24 cellular contexts compared by ENCODE assay signal in the genomic region with DNA sequence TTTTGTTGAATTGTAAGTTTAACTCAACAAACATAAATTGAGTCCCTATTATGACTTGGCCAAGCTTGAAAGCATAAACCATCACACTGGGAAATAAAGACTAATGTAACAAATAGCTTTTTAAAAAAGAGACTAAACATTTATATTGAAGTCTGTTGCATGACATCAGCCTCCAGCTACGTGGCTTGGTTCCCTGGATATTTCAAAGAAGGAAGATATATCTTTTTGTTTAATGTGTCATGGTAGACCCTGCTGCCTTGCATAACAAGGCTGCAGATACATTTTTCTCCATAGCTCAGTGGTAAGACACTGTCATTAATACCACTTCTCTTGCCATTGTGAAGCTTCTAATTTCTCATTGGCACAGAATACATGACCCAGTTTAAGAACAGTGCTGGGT. TPM values are rescaled to one million over a fixed set of nuclear protein-coding genes. Genes with fewer than 3 reads are reported as not detected.
DNase-seq lines count a peak whose midpoint lies in the region; ATAC-seq, FAIRE-seq and TF ChIP-seq lines count a peak whose summit lies in the region.
"Had no signal": no experiment of that assay in that cellular context is flagged by ENCODE, and none has a peak within 500 bp of the region (broad histone marks: within the 10 kb centered on the region; RNA-seq: fewer than 3 reads in every experiment).

No MANE protein-coding gene starts in this region.

- POLR2A ChIA-PET in CD8-positive, alpha-beta T cell (lab: Charles Lee): interaction anchor here (1.7 kb wide), 1 partner anchor 14 kb away, joined by 4 read pairs; the partner anchor contains the start of gene RCN2

- DNase-seq in CD8-positive, alpha-beta T cell: no peak
- DNase-seq in astrocyte (ENCODE audit: low read depth): peak; percentile 41
- DNase-seq in memory B cell (ENCODE audit: low spot score in 2 of 2): no peak
- DNase-seq in stimulated activated naive B cell treated with anti-CD40 and anti-IgM and Interleukin-4, amounts not matched to agents 10 μg/mL and 1 μg/mL and 100 μg/mL, for 72 hours: no peak
- DNase-seq in posterior cingulate gyrus: no peak
- no peak for DNase-seq in activated T-cell treated with anti-CD3 and anti-CD28 coated beads, Interleukin-2, amount 50 U/mL, for 4 hours
- DNase-seq: ACHN, Caco-2, GOT3, HCEC 1CT, NCI-H1105, NCI-H146, NCI-H2029 treated with DMSO at 0.1 percent for 48 hours, NCI-H2171 treated with DMSO at 0.1 percent for 48 hours, NCI-H524 treated with DMSO at 0.1 percent for 48 hours, NCI-H82, SIG-M5, SK-N-SH had no signal

- H3K4me1 ChIP-seq in CD8-positive, alpha-beta T cell (ENCODE audit: insufficient read depth, low read length): no peaks in the 10 kb centered on the region
- H3K4me1 ChIP-seq in astrocyte (ENCODE audit: insufficient read depth, low read length): no peaks in the 10 kb centered on the region
- H3K4me1 ChIP-seq: Caco-2 had no signal

- ATAC-seq in CD8-positive, alpha-beta T cell: no peak
- no peak for ATAC-seq in memory B cell (ENCODE audit: low read depth)
- no peak for ATAC-seq in stimulated activated naive B cell treated with anti-CD40 and anti-IgM and Interleukin-4, amounts not matched to agents 10 μg/mL and 1 μg/mL and 100 μg/mL, for 72 hours (replicated peaks)
- no peak for ATAC-seq in GM21367 (IDR thresholded peaks at IDR 0.05; ENCODE audit: unreplicated experiment)
- ATAC-seq in activated T-cell treated with anti-CD3 and anti-CD28 coated beads, Interleukin-2, amount 50 U/mL, for 4 hours: no peak
- ATAC-seq: Panc1 had no signal

- no peak overlapping the region for H3K9ac ChIP-seq in astrocyte (ENCODE audit: low read length)
- H3K9ac ChIP-seq: SK-N-SH had no signal

- FAIRE-seq in astrocyte (lab: Jason Lieb, UNC): no peak
- FAIRE-seq: GM12891, HTR-8/SVneo had no signal

- intact Hi-C loops in CD8-positive, alpha-beta T cell (cut with DNase I, micrococcal nuclease): no loop called here
- intact Hi-C loops in posterior cingulate gyrus (cut with DNase I): no loop called here

- H3K4me2 ChIP-seq in astrocyte (ENCODE audit: low read length): no peak overlapping the region
- H3K4me2 ChIP-seq: SK-N-SH had no signal

- H3K27ac Mint-ChIP-seq in CD8-positive, alpha-beta T cell: peak overlapping the region; percentile 11
- no peak overlapping the region for H3K27ac Mint-ChIP-seq in astrocyte (ENCODE audit: unreplicated experiment)
- peak overlapping the region; percentile 48 for H3K27ac Mint-ChIP-seq in memory B cell
- H3K27ac Mint-ChIP-seq in stimulated activated naive B cell treated with anti-CD40 and anti-IgM and Interleukin-4, amounts not matched to agents 10 μg/mL and 1 μg/mL and 100 μg/mL, for 72 hours: peak overlapping the region; percentile 31
- H3K27ac Mint-ChIP-seq: CD14-positive monocyte had no signal

- no peaks in the 10 kb centered on the region for H3K79me2 ChIP-seq in astrocyte (ENCODE audit: insufficient read depth, low read length)

- no peaks in the 10 kb centered on the region for H3K27me3 Mint-ChIP-seq in CD8-positive, alpha-beta T cell (ENCODE audit: low read depth)
- H3K27me3 Mint-ChIP-seq in astrocyte (ENCODE audit: low read depth, unreplicated experiment): no peaks in the 10 kb centered on the region
- no peaks in the 10 kb centered on the region for H3K27me3 Mint-ChIP-seq in memory B cell
- no peaks in the 10 kb centered on the region for H3K27me3 Mint-ChIP-seq in stimulated activated naive B cell treated with anti-CD40 and anti-IgM and Interleukin-4, amounts not matched to agents 10 μg/mL and 1 μg/mL and 100 μg/mL, for 72 hours
- H3K27me3 Mint-ChIP-seq in activated T-cell treated with anti-CD3 and anti-CD28 coated beads, Interleukin-2, amount 50 U/mL, for 4 hours (ENCODE audit: low read depth): no peaks in the 10 kb centered on the region

- H3K27me3 ChIP-seq in CD8-positive, alpha-beta T cell (ENCODE audit: insufficient read depth, low read length): no peaks in the 10 kb centered on the region
- H3K27me3 ChIP-seq in astrocyte (ENCODE audit: insufficient read depth, low read length): no peaks in the 10 kb centered on the region

- peaks cover 11% of the 10 kb centered on the region for H3K36me3 ChIP-seq in CD8-positive, alpha-beta T cell (ENCODE audit: insufficient read depth, low read length)
- H3K36me3 ChIP-seq in astrocyte (ENCODE audit: insufficient read depth, low read length): peaks cover 11% of the 10 kb centered on the region

- no peak overlapping the region for H3K27ac ChIP-seq in CD8-positive, alpha-beta T cell (ENCODE audit: low read depth, low read length)
- H3K27ac ChIP-seq in astrocyte (ENCODE audit: low read depth, low read length): no peak overlapping the region

- H3K9me3 Mint-ChIP-seq in CD8-positive, alpha-beta T cell: no peaks in the 10 kb centered on the region
- no peaks in the 10 kb centered on the region for H3K9me3 Mint-ChIP-seq in astrocyte (ENCODE audit: unreplicated experiment)
- peaks cover 4% of the 10 kb centered on the region for H3K9me3 Mint-ChIP-seq in memory B cell
- H3K9me3 Mint-ChIP-seq in stimulated activated naive B cell treated with anti-CD40 and anti-IgM and Interleukin-4, amounts not matched to agents 10 μg/mL and 1 μg/mL and 100 μg/mL, for 72 hours: peaks cover 2 to 3% of the 10 kb centered on the region in 2 donors
- no peaks in the 10 kb centered on the region for H3K9me3 Mint-ChIP-seq in activated T-cell treated with anti-CD3 and anti-CD28 coated beads, Interleukin-2, amount 50 U/mL, for 4 hours
- H3K9me3 Mint-ChIP-seq: CD14-positive monocyte had no signal

- H3K4me3 Mint-ChIP-seq in CD8-positive, alpha-beta T cell: no peak overlapping the region
- H3K4me3 Mint-ChIP-seq in astrocyte (ENCODE audit: unreplicated experiment) (no peak overlapping the region), memory B cell (no peak overlapping the region)
- no peak overlapping the region for H3K4me3 Mint-ChIP-seq in stimulated activated naive B cell treated with anti-CD40 and anti-IgM and Interleukin-4, amounts not matched to agents 10 μg/mL and 1 μg/mL and 100 μg/mL, for 72 hours
- H3K4me3 Mint-ChIP-seq in activated T-cell treated with anti-CD3 and anti-CD28 coated beads, Interleukin-2, amount 50 U/mL, for 4 hours: no peak overlapping the region
- H3K4me3 Mint-ChIP-seq: CD14-positive monocyte had no signal

- no peaks in the 10 kb centered on the region for H3K9me3 ChIP-seq in CD8-positive, alpha-beta T cell (ENCODE audit: low read length)
- H3K9me3 ChIP-seq in astrocyte (ENCODE audit: insufficient read depth, low read depth, low read length): no peaks in the 10 kb centered on the region
- H3K9me3 ChIP-seq: Caco-2, SK-N-SH had no signal

- CTCF ChIA-PET in CD8-positive, alpha-beta T cell (lab: Charles Lee): interaction anchor here (1.1 to 1.3 kb wide), 2 partner anchors 41 to 173 kb away, joined by 3 to 4 read pairs; no protein-coding TSS in a partner anchor

- no peak for TF ChIP-seq CTCF in CD8-positive, alpha-beta T cell (IDR thresholded peaks at IDR 0.05)
- no peak for TF ChIP-seq CTCF in astrocyte (IDR thresholded peaks at IDR 0.05; ENCODE audit: insufficient read depth, low read depth, low read length)

- H3K36me3 Mint-ChIP-seq in CD8-positive, alpha-beta T cell: peaks cover 53% of the 10 kb centered on the region
- peaks cover 11% of the 10 kb centered on the region for H3K36me3 Mint-ChIP-seq in astrocyte (ENCODE audit: low read depth, unreplicated experiment)
- H3K36me3 Mint-ChIP-seq in memory B cell: peaks cover 29% of the 10 kb centered on the region
- peaks cover 34 to 48% of the 10 kb centered on the region in 2 donors for H3K36me3 Mint-ChIP-seq in stimulated activated naive B cell treated with anti-CD40 and anti-IgM and Interleukin-4, amounts not matched to agents 10 μg/mL and 1 μg/mL and 100 μg/mL, for 72 hours
- peaks cover 34% of the 10 kb centered on the region for H3K36me3 Mint-ChIP-seq in activated T-cell treated with anti-CD3 and anti-CD28 coated beads, Interleukin-2, amount 50 U/mL, for 4 hours (ENCODE audit: insufficient read depth)

- peaks cover 5% of the 10 kb centered on the region for H4K20me1 ChIP-seq in astrocyte (ENCODE audit: insufficient read depth, low read length)

- H3K4me3 ChIP-seq in CD8-positive, alpha-beta T cell (ENCODE audit: low read depth, low read length): no peak overlapping the region
- H3K4me3 ChIP-seq in astrocyte (ENCODE audit: insufficient read depth, low read depth, low read length): no peak overlapping the region

- peaks cover 4% of the 10 kb centered on the region for H3K4me1 Mint-ChIP-seq in CD8-positive, alpha-beta T cell (ENCODE audit: low read depth)
- H3K4me1 Mint-ChIP-seq in astrocyte (ENCODE audit: low read depth, unreplicated experiment) (no peaks in the 10 kb centered on the region), memory B cell (peaks cover 21% of the 10 kb centered on the region)
- H3K4me1 Mint-ChIP-seq in stimulated activated naive B cell treated with anti-CD40 and anti-IgM and Interleukin-4, amounts not matched to agents 10 μg/mL and 1 μg/mL and 100 μg/mL, for 72 hours: peaks cover 12 to 27% of the 10 kb centered on the region in 2 donors
- H3K4me1 Mint-ChIP-seq in activated T-cell treated with anti-CD3 and anti-CD28 coated beads, Interleukin-2, amount 50 U/mL, for 4 hours (ENCODE audit: low read depth): peaks cover 2% of the 10 kb centered on the region

- H2AFZ ChIP-seq in astrocyte (ENCODE audit: low read depth, low read length): no peak overlapping the region

RNA-seq across cellular contexts. Expression of gene RCN2, which starts 13.9 kb away (rescaled TPM):
- total RNA-seq in CD8-positive, alpha-beta T cell: 10 to 100 TPM; 25.9 to 29.7 TPM
- 68.0 and 80.2 TPM in 2 replicates for total RNA-seq in astrocyte
- 10 to 100 TPM; 26.7 to 30.3 (median 27.5) TPM for total RNA-seq in activated T-cell treated with anti-CD3 and anti-CD28 coated beads, Interleukin-2, amount 50 U/mL, for 4 hours

RNA-seq across cellular contexts. Expression of gene SCAPER, which starts 40.4 kb away (rescaled TPM):
- 10 to 100 TPM; 21.7 to 29.7 TPM for total RNA-seq in CD8-positive, alpha-beta T cell
- 8.6 and 12.9 TPM in 2 replicates for total RNA-seq in astrocyte
- 10 to 100 TPM; 13.0 to 14.8 (median 14.8) TPM for total RNA-seq in activated T-cell treated with anti-CD3 and anti-CD28 coated beads, Interleukin-2, amount 50 U/mL, for 4 hours

RNA-seq across cellular contexts. Expression of gene PSTPIP1, which starts 49.4 kb away (rescaled TPM):
- 10 to 100 TPM; 86.7 to 88.0 TPM for total RNA-seq in CD8-positive, alpha-beta T cell
- not detected in 2 replicates for total RNA-seq in astrocyte
- total RNA-seq in activated T-cell treated with anti-CD3 and anti-CD28 coated beads, Interleukin-2, amount 50 U/mL, for 4 hours: 100 to 1,000 TPM in 1 of 3 donors, 10 to 100 TPM in 2; 85.4 to 130 (median 92.1) TPM
- total RNA-seq: Caco-2, G401 had no signal

Comparison
In these comparisons a context has a peak if more than half of its experiments do, and no peak if none do; other contexts are left out.
1. RNA of gene PSTPIP1, which starts 49.4 kb away (total RNA-seq): 85.4 to 130 TPM in activated T-cell treated with anti-CD3 and anti-CD28 coated beads, Interleukin-2, amount 50 U/mL, for 4 hours and 86.7 to 88.0 TPM in CD8-positive, alpha-beta T cell; not detected in astrocyte; every median in the first group is over 10 times any median in the second.